Comparison of ENCODE assay signal across 8 cellular contexts in genomic region chr19:18291019-18291524, GRCh38. TPM values are rescaled to one million over a fixed set of nuclear protein-coding genes. Genes with fewer than 3 reads are reported as not detected.
DNase-seq lines count a peak whose midpoint lies in the region; ATAC-seq and TF ChIP-seq lines count a peak whose summit lies in the region.

No MANE protein-coding gene starts in this region.

- H3K4me2 ChIP-seq in Loucy (ENCODE audit: low read depth, low read length, poor library complexity, severe bottlenecking) = peak overlapping the region; percentile 84

- intact Hi-C loops in psoas muscle (cut with DNase I) = no loop called here

- H3K4me1 ChIP-seq in Loucy (ENCODE audit: insufficient read depth, low read length, poor library complexity, severe bottlenecking) (peaks cover 35% of the 10 kb centered on the region), psoas muscle (peaks cover 14% of the 10 kb centered on the region)

- H3K9me3 ChIP-seq in Loucy (ENCODE audit: insufficient read depth, low read depth, low read length) = no peaks in the 10 kb centered on the region
- no peaks in the 10 kb centered on the region for H3K9me3 ChIP-seq in psoas muscle

- H3K4me3 ChIP-seq in Loucy (ENCODE audit: low read length, poor library complexity, severe bottlenecking) (peak overlapping the region; percentile 90), epithelial cell of proximal tubule (ENCODE audit: low read depth, low read length) (peak overlapping the region; percentile 63), psoas muscle (peak overlapping the region; percentile 83)

- ATAC-seq in GM18517 (IDR thresholded peaks at IDR 0.05; ENCODE audit: unreplicated experiment) (peak; percentile 15), psoas muscle (no peak)

- peaks cover 3% of the 10 kb centered on the region; the same call in 1 of the 2 replicates for H3K79me2 ChIP-seq in Loucy (ENCODE audit: insufficient read depth, low read length)

- 48 to 55% (median 48%) methylated on average over 20 to 21 of the region's 21 CpGs for WGBS in psoas muscle, 3 donors

- no peaks in the 10 kb centered on the region for H3K9me2 ChIP-seq in Loucy (replicated peaks; ENCODE audit: low read depth, low read length)

- H3F3A ChIP-seq in Loucy (ENCODE audit: low read depth) = peaks cover 4% of the 10 kb centered on the region; the same call in 1 of the 2 replicates

- no peaks in the 10 kb centered on the region for H3K36me3 ChIP-seq in Loucy (ENCODE audit: insufficient read depth, low read length)
- no peaks in the 10 kb centered on the region for H3K36me3 ChIP-seq in psoas muscle (ENCODE audit: insufficient read depth in 1 of 2, low read depth in 1 of 2)

- H3K27ac ChIP-seq in psoas muscle = peak overlapping the region; percentile 97

- H3K27me3 ChIP-seq in Loucy (ENCODE audit: insufficient read depth, low read length, poor library complexity, severe bottlenecking) (no peaks in the 10 kb centered on the region), psoas muscle (ENCODE audit: insufficient read depth in 3 of 3, low read length in 2 of 3) (no peaks in the 10 kb centered on the region)

- TF ChIP-seq CTCF in Loucy (conservative IDR thresholded peaks at IDR 0.05; ENCODE audit: low read length) = no peak
- TF ChIP-seq CTCF in epithelial cell of proximal tubule (conservative IDR thresholded peaks at IDR 0.05; ENCODE audit: low read depth, low read length) = no peak
- no peak for TF ChIP-seq CTCF in psoas muscle (IDR thresholded peaks at IDR 0.05)

- H2AFZ ChIP-seq in Loucy (ENCODE audit: low read length) = no peak overlapping the region

- H4K20me1 ChIP-seq in Loucy (ENCODE audit: insufficient read depth, low read length, poor library complexity, severe bottlenecking) = no peaks in the 10 kb centered on the region

- peak overlapping the region; percentile 95 for H3K9ac ChIP-seq in Loucy (ENCODE audit: low read depth, low read length, poor library complexity, severe bottlenecking)

- no peak for DNase-seq in epithelial cell of proximal tubule (ENCODE audit: low read depth)
- DNase-seq in psoas muscle = peak in 1 of 2 donors; percentile 40
- DNase-seq in NCI-H146 (lab: John Stamatoyannopoulos, UW) = no peak
- no peak for DNase-seq in iPS-NIHi7 (ENCODE audit: extremely low spot score)
- DNase-seq in putamen (ENCODE audit: low spot score) = no peak
- DNase-seq in NCI-H82 treated with DMSO at 0.1 percent for 48 hours (lab: John Stamatoyannopoulos, UW; ENCODE audit: unreplicated experiment) = no peak

RNA-seq across cellular contexts. Expression of gene JUND, which starts 9.7 kb away (rescaled TPM):
- total RNA-seq in epithelial cell of proximal tubule (266 and 341 TPM in 2 replicates), psoas muscle (10 to 100 TPM; 68.0 to 77.1 (median 72.1) TPM)
- polyA plus RNA-seq in psoas muscle = 10 to 100 TPM; 22.7 to 40.3 (median 38.9) TPM

RNA-seq across cellular contexts. Expression of gene IQCN, which starts 16.8 kb away (rescaled TPM):
- total RNA-seq in epithelial cell of proximal tubule (0.07 and 1.3 TPM in 2 replicates), psoas muscle (1 to 10 TPM in 1 of 4 donors, under 1 TPM in 3; 0.32 to 1.5 (median 0.43) TPM)
- polyA plus RNA-seq in psoas muscle = under 1 TPM; 0.12 to 0.57 (median 0.17) TPM

RNA-seq across cellular contexts. Expression of gene LSM4, which starts 31.8 kb away (rescaled TPM):
- total RNA-seq in epithelial cell of proximal tubule = 490 and 620 TPM in 2 replicates
- 100 to 1,000 TPM in 2 of 4 donors, 10 to 100 TPM in 2; 87.9 to 136 (median 112) TPM for total RNA-seq in psoas muscle
- 100 to 1,000 TPM; 118 to 215 (median 139) TPM for polyA plus RNA-seq in psoas muscle

RNA-seq across cellular contexts. Expression of gene PGPEP1, which starts 49.3 kb away (rescaled TPM):
- 5.4 and 7.5 TPM in 2 replicates for total RNA-seq in epithelial cell of proximal tubule
- 10 to 100 TPM; 18.3 to 47.8 (median 31.7) TPM for total RNA-seq in psoas muscle
- 10 to 100 TPM in 1 of 3 donors, 1 to 10 TPM in 2; 8.0 to 13.8 (median 9.1) TPM for polyA plus RNA-seq in psoas muscle
